ENCODE assay signal across 1 cellular context in the genomic region with DNA sequence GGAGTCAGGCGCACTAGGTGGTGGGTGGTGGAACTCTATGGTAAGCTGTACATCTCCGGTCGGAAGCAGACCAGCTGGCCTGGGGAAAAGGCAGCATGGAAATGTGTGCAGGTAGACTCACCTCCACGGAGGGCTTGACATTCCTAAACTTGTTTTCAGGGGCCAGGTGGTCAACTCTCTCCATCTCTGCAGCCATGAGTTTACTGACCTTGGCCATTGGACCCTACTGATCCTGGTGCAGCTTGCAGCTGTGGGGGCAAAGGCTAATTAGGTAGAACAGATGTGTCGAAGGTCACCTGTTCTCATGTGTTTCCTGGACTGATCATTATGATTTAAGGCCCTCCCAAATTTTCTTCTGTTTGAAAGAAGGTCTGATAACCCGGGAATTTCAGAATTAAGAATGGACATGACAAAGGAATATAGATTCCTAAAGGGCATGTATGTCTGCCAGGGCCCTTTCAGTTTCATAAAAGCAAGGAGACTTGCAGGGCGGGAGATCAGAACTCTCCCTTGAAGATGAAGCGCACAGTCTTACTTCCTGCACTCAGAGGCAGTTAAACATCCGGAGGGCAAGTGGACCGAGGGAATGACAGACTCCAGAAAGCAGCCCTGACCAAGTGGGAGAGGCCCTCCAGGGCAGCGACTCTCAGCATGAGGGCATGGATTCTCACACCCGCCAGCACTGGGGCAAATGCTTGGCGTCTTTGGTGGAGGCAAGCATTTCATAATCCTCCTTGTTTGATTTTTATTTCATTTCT.
TF ChIP-seq lines count a peak whose summit lies in the region.

No MANE protein-coding gene starts in this region.

TF ChIP-seq in SK-N-SH, 30 proteins besides CTCF, POLR2A, EP300 and RAD21:
- TF ChIP-seq SIN3A (IDR thresholded peaks at IDR 0.05; ENCODE audit: borderline replicate concordance, low read depth, low read length) (no peak), FOSL2 (IDR thresholded peaks at IDR 0.05; ENCODE audit: borderline replicate concordance, low read depth) (no peak), RFX5 (IDR thresholded peaks at IDR 0.05; ENCODE audit: low read length) (no peak), FOXJ3 (CRISPR knock-in tag; IDR thresholded peaks at IDR 0.05) (no peak), NRF1 (IDR thresholded peaks at IDR 0.05; ENCODE audit: low read depth, low read length) (no peak), ELF1 (IDR thresholded peaks at IDR 0.05) (no peak), TEAD4 (IDR thresholded peaks at IDR 0.05; ENCODE audit: borderline replicate concordance, insufficient read depth) (no peak), FOXM1 (IDR thresholded peaks at IDR 0.05; ENCODE audit: low read depth) (no peak), EZH2phosphoT487 (IDR thresholded peaks at IDR 0.05; ENCODE audit: borderline replicate concordance, low read depth) (no peak), TAF1 (IDR thresholded peaks at IDR 0.05; ENCODE audit: borderline replicate concordance, low read depth, low read length) (no peak), RCOR1 (IDR thresholded peaks at IDR 0.05; ENCODE audit: low read length) (no peak), JUND (IDR thresholded peaks at IDR 0.05) (no peak), GATA2 (CRISPR knock-in tag; IDR thresholded peaks at IDR 0.05) (no peak), MXI1 (IDR thresholded peaks at IDR 0.05; ENCODE audit: low read depth, low read length) (no peak)
- TF ChIP-seq, protein P1, sequence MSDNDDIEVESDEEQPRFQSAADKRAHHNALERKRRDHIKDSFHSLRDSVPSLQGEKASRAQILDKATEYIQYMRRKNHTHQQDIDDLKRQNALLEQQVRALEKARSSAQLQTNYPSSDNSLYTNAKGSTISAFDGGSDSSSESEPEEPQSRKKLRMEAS (IDR thresholded peaks at IDR 0.05; ENCODE audit: low read depth), result no peak
- TF ChIP-seq, protein P2, sequence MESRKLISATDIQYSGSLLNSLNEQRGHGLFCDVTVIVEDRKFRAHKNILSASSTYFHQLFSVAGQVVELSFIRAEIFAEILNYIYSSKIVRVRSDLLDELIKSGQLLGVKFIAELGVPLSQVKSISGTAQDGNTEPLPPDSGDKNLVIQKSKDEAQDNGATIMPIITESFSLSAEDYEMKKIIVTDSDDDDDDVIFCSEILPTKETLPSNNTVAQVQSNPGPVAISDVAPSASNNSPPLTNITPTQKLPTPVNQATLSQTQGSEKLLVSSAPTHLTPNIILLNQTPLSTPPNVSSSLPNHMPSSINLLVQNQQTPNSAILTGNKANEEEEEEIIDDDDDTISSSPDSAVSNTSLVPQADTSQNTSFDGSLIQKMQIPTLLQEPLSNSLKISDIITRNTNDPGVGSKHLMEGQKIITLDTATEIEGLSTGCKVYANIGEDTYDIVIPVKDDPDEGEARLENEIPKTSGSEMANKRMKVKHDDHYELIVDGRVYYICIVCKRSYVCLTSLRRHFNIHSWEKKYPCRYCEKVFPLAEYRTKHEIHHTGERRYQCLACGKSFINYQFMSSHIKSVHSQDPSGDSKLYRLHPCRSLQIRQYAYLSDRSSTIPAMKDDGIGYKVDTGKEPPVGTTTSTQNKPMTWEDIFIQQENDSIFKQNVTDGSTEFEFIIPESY (IDR thresholded peaks at IDR 0.05; ENCODE audit: borderline replicate concordance, low read depth), result no peak
- TF ChIP-seq, protein P3, sequence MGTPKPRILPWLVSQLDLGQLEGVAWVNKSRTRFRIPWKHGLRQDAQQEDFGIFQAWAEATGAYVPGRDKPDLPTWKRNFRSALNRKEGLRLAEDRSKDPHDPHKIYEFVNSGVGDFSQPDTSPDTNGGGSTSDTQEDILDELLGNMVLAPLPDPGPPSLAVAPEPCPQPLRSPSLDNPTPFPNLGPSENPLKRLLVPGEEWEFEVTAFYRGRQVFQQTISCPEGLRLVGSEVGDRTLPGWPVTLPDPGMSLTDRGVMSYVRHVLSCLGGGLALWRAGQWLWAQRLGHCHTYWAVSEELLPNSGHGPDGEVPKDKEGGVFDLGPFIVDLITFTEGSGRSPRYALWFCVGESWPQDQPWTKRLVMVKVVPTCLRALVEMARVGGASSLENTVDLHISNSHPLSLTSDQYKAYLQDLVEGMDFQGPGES (IDR thresholded peaks at IDR 0.05; ENCODE audit: low read depth, low read length), result no peak
- TF ChIP-seq, protein P4, sequence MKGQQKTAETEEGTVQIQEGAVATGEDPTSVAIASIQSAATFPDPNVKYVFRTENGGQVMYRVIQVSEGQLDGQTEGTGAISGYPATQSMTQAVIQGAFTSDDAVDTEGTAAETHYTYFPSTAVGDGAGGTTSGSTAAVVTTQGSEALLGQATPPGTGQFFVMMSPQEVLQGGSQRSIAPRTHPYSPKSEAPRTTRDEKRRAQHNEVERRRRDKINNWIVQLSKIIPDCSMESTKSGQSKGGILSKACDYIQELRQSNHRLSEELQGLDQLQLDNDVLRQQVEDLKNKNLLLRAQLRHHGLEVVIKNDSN (IDR thresholded peaks at IDR 0.05; ENCODE audit: borderline replicate concordance, low read depth), result no peak
TF ChIP-seq in SK-N-SH: peak in this region for 0.
